Comparison of ENCODE assay signal across 8 cellular contexts in the genomic region with DNA sequence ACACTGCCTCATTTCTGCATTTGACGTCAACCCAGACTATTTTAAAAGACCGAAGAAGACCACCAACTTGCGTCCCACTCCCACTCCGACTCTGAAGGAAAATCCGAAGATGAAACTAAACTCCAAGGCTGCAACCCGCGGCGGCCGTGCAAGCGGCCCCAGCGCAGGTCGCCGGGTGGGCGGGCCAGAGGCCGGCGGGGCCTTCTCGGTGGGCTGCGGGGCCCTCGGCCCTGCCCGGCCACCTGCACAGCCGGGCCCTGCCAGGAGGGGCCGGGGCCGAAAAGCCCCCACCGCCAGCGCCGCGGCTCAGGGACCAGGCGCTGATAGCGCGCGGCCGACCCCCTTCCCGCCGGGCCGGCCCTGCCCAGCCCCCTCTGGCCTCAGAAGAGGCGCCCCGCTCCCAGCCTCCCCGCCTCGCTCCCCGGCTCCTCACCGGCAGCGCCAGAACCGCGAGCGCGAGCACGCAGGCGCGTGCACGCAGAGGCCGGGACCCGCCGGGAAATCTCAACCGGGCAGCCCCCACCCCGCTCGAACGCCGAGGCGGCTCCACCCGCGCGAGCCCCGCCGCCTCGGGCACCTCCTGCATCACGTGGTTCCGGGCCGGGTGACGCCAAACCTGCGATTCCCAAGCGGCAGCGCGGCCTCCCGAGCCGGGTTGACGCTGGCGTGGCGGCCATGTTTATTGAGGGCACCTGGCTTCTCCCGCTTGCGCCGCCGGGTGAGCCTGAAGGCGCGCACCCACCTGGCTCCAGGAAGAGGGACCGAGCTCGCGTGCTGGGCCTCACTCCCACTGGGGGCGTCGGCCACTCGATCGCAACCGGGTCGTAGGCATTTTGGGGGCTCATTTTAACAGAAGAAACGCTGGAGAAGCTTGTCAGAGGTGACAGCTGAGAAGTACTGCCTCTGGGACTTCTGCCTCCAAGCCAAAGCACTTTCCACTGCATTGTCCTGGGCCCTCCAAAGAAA. TPM values are rescaled to one million over a fixed set of nuclear protein-coding genes. Genes with fewer than 3 reads are reported as not detected.
DNase-seq lines count a peak whose midpoint lies in the region; TF ChIP-seq lines count a peak whose summit lies in the region.

A gene (minus strand): TSS at position 589 of the 966 bp plus-strand sequence. CDS start 1,170 bp downstream, outside the sequence.

- H3K27ac ChIP-seq in MM.1S (ENCODE audit: low read length), result peak within 1 kb of the TSS; percentile 15; the same call in 1 of the 2 replicates
- H3K27ac ChIP-seq in neural progenitor cell, result peak within 1 kb of the TSS; percentile 79

- H3K36me3 Mint-ChIP-seq in neural progenitor cell, result peaks cover 19% of the 10 kb centered on the region

- H3F3A ChIP-seq in MM.1S (ENCODE audit: insufficient read depth, low read length), result peaks cover 26% of the 10 kb centered on the region
- peaks cover 23% of the 10 kb centered on the region for H3F3A ChIP-seq in neural progenitor cell (ENCODE audit: low read depth)

- no peaks in the 10 kb centered on the region for H3K9me3 Mint-ChIP-seq in neural progenitor cell

- peaks cover 24% of the 10 kb centered on the region for H3K4me1 Mint-ChIP-seq in neural progenitor cell

- DNase-seq in HCEC 1CT (peak; percentile 92), MM.1S (peak; percentile 95), SHP77 treated with DMSO at 0.1 percent for 48 hours (lab: John Stamatoyannopoulos, UW) (peak; percentile 91), foreskin fibroblast (peak; percentile 92 to 97), neural progenitor cell (ENCODE audit: low spot score) (peak; percentile 98), stromal cell of bone marrow (ENCODE audit: low read depth) (peak; percentile 81)
- peak; percentile 89 for DNase-seq in activated gamma-delta T cell treated with anti-CD3 and anti-CD28 coated beads, Interleukin-2, amount 50 U/mL, for 16 hours (ENCODE audit: low read depth)

- H2AFZ ChIP-seq in MM.1S (ENCODE audit: low read length) (peak within 1 kb of the TSS; percentile 57), neural progenitor cell (replicated peaks) (peak within 1 kb of the TSS; percentile 74)

- H3K4me2 ChIP-seq in MM.1S (ENCODE audit: low read depth, low read length), result peak within 1 kb of the TSS; percentile 77
- H3K4me2 ChIP-seq in neural progenitor cell, result peak within 1 kb of the TSS; percentile 95

- H3K4me3 Mint-ChIP-seq in neural progenitor cell, result peak within 1 kb of the TSS; percentile 96

- H3K27me3 Mint-ChIP-seq in neural progenitor cell (ENCODE audit: insufficient read depth, low read depth), result no peaks in the 10 kb centered on the region

- H3K4me1 ChIP-seq in ES-I3 (ENCODE audit: insufficient read depth, low read length) (peaks cover 13% of the 10 kb centered on the region), MM.1S (ENCODE audit: low read length) (peaks cover 27% of the 10 kb centered on the region), neural progenitor cell (peaks cover 23% of the 10 kb centered on the region)

- peak within 1 kb of the TSS; percentile 91 for H3K27ac Mint-ChIP-seq in neural progenitor cell

- H3K9me3 ChIP-seq in ES-I3 (ENCODE audit: control insufficient read depth, insufficient read depth, low read length) (no peaks in the 10 kb centered on the region), MM.1S (replicated peaks; ENCODE audit: insufficient read depth, low read length) (no peaks in the 10 kb centered on the region), neural progenitor cell (ENCODE audit: low read depth) (no peaks in the 10 kb centered on the region)

- peak within 1 kb of the TSS; percentile 67 for H3K4me3 ChIP-seq in MM.1S (ENCODE audit: low read length)
- H3K4me3 ChIP-seq in foreskin fibroblast (ENCODE audit: low read depth in 1 of 2, low read length in 2 of 2), result peak within 1 kb of the TSS; percentile 70 to 85
- peak within 1 kb of the TSS; percentile 79 for H3K4me3 ChIP-seq in neural progenitor cell

- H3K27me3 ChIP-seq in MM.1S (replicated peaks; ENCODE audit: insufficient read depth, low read length) (no peaks in the 10 kb centered on the region), neural progenitor cell (no peaks in the 10 kb centered on the region)

- H3K9ac ChIP-seq in ES-I3 (ENCODE audit: low read depth, low read length), result peak within 1 kb of the TSS; percentile 72
- peak within 1 kb of the TSS; percentile 48; the same call in 1 of the 2 replicates for H3K9ac ChIP-seq in MM.1S (ENCODE audit: low read length)
- peak within 1 kb of the TSS; percentile 56 for H3K9ac ChIP-seq in neural progenitor cell

- peak; percentile 7; the same call in 1 of the 2 replicates for TF ChIP-seq CTCF in MM.1S (IDR thresholded peaks at IDR 0.05; ENCODE audit: low read length)
- no peak for TF ChIP-seq CTCF in foreskin fibroblast (IDR thresholded peaks at IDR 0.05; ENCODE audit: low read depth, low read length)
- TF ChIP-seq CTCF in neural progenitor cell (IDR thresholded peaks at IDR 0.05), result no peak

- 0 out of 2 replicates have a peak, but pooled peaks cover 2% of the 10 kb centered on the region for H3K36me3 ChIP-seq in ES-I3 (ENCODE audit: insufficient read depth, low read length)
- H3K36me3 ChIP-seq in MM.1S (replicated peaks; ENCODE audit: insufficient read depth, low read length), result no peaks in the 10 kb centered on the region
- H3K36me3 ChIP-seq in neural progenitor cell, result no peaks in the 10 kb centered on the region

- H4K20me1 ChIP-seq in MM.1S (ENCODE audit: insufficient read depth, low read length), result no peaks in the 10 kb centered on the region
- H4K20me1 ChIP-seq in neural progenitor cell (ENCODE audit: low read depth), result no peaks in the 10 kb centered on the region

- no peaks in the 10 kb centered on the region for H3K9me2 ChIP-seq in MM.1S (replicated peaks; ENCODE audit: insufficient read depth, low read length)

- H3K79me2 ChIP-seq in MM.1S (ENCODE audit: low read length) (no peaks in the 10 kb centered on the region), neural progenitor cell (ENCODE audit: low read depth) (peaks cover 13% of the 10 kb centered on the region)

RNA-seq across cellular contexts. Expression of the gene that starts here (rescaled TPM):
- total RNA-seq in neural progenitor cell (ENCODE audit: low replicate concordance), result 6.4 and 8.6 TPM in 2 replicates

Comparison
In these comparisons a context has a peak if more than half of its experiments do, and no peak if none do; other contexts are left out.
1. Peak in every context shown above with its lines: DNase-seq, H3K4me3 ChIP-seq and H3K27ac ChIP-seq.